ENCODE assay signal across 1 cellular context in the genomic region with DNA sequence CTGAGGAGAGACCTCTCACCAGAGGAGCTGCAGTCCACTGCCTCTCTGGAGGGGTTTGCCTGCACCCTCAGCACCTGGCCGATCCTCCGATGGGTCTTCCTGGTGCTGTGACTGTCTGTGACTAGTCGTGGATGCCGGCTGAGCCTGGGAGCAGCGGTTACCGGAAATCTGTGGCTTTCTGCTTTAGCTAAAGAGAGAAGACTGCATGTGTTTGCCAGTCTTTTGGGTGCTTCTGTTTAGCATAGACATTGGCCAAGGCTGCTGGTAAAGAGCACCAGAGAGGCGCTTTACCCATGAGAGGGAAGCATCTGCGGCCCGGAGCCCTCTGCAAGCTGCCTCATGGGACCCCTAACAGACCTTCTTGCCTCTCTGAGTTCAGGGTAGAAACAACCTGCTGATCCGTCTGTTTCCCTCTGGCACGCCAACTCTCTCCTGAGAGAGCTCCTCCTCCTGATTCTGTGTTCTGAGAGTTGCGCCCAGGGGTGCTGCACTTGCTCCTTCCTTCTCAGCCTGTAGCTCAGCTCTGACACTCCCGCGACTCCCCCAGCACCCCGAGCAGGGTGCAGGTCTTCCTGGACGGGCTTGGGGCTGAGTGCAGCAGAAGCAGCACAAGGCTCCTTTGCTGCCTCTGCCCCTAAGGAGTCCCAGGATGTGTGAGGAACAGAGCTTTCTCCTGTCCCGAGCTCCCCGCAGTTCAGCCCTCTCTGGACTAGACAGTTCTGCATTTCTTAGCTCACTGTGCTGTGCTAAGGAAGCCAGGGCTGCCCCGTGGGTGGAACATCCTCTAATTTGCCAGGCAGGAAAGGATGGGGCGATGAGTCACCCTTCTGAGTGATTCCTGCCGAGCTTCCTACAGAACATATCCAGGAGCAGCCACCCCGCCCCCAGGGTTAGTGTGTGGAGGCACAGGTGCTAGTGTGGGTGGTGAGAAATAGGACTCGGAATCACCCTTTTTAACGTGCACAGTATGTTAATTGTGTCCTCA.
TF ChIP-seq lines count a peak whose summit lies in the region.

No MANE protein-coding gene starts in this region.

TF ChIP-seq in IMR-90, 13 proteins besides CTCF, POLR2A, EP300 and RAD21 (continued from another document):
- peak; percentile 97 for TF ChIP-seq FOS (IDR thresholded peaks at IDR 0.05; ENCODE audit: low read depth, low read length)
- TF ChIP-seq SMC3 (IDR thresholded peaks at IDR 0.05; ENCODE audit: low read depth, low read length): no peak
- TF ChIP-seq RFX5 (IDR thresholded peaks at IDR 0.05; ENCODE audit: low read depth, low read length): no peak
- peak; percentile 46; the same call in 1 of the 2 replicates for TF ChIP-seq BHLHE40 (IDR thresholded peaks at IDR 0.05; ENCODE audit: low read depth, low read length)
- peak; percentile 98 for TF ChIP-seq RCOR1 (IDR thresholded peaks at IDR 0.05; ENCODE audit: insufficient replicate concordance, low read length)
- TF ChIP-seq CHD1 (IDR thresholded peaks at IDR 0.05; ENCODE audit: low read depth, low read length): no peak
